In the genomic region with DNA sequence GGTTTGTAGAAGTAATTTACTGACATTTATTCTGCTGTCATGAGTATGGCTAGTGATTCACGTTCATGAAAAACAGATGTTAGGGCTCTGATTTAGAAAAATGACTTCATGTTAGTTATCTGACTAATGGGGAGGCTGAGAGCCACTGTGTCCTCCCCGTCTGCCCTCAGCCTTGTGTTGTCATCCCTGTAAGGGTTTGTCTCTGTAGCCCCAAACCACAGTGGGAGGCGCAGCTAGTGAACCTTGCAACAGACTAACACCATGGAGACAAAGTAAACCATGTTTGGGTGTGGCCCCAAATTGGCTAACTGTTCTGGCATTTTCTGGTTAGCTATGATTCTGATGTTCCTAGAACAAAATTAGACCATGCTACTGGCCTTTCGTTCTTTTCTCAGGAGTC, we compare ENCODE assay signal across 8 cellular contexts.
A peak's percentile ranks its signal among the peaks of the same experiment; 100 is the strongest.
DNase-seq lines count a peak whose midpoint lies in the region; ATAC-seq and TF ChIP-seq lines count a peak whose summit lies in the region.

No MANE protein-coding gene starts in this region.

- peak overlapping the region; percentile 99 to 100 (median 100) for H3K27ac Mint-ChIP-seq in naive B cell

- no peaks in the 10 kb centered on the region for H3K27me3 ChIP-seq in KMS-11 (ENCODE audit: insufficient read depth, low read depth)
- H3K27me3 ChIP-seq in suprapubic skin, result no peaks in the 10 kb centered on the region

- H3K36me3 ChIP-seq in KMS-11 (ENCODE audit: insufficient read depth), result no peaks in the 10 kb centered on the region
- no peaks in the 10 kb centered on the region for H3K36me3 ChIP-seq in suprapubic skin

- H2AFZ ChIP-seq in KMS-11 (ENCODE audit: low read depth), result no peak overlapping the region

- H3K4me2 ChIP-seq in KMS-11, result no peak overlapping the region

- peaks cover 49 to 59% (median 50%) of the 10 kb centered on the region in 3 donors for H3K4me1 Mint-ChIP-seq in naive B cell

- H3K4me1 ChIP-seq in KMS-11 (ENCODE audit: low read depth, poor library complexity, severe bottlenecking), result peaks cover 36% of the 10 kb centered on the region
- H3K4me1 ChIP-seq in suprapubic skin, result peaks cover 55% of the 10 kb centered on the region

- peaks cover 5% of the 10 kb centered on the region for H3K79me2 ChIP-seq in KMS-11 (ENCODE audit: insufficient read depth, low read depth)

- TF ChIP-seq POLR2A in suprapubic skin (IDR thresholded peaks at IDR 0.05), result no peak

- no peak for TF ChIP-seq EP300 in suprapubic skin (IDR thresholded peaks at IDR 0.05)

- H3K9ac ChIP-seq in KMS-11, result no peak overlapping the region

- H3K4me3 Mint-ChIP-seq in naive B cell, result peak overlapping the region; percentile 52 to 91 (median 80)

- ATAC-seq in GM21360 (IDR thresholded peaks at IDR 0.05; ENCODE audit: unreplicated experiment) (peak; percentile 44), naive B cell (ENCODE audit: low read depth in 2 of 2) (peak; percentile 78 to 82), GM18517 (IDR thresholded peaks at IDR 0.05; ENCODE audit: unreplicated experiment) (no peak)

- H3K9me3 ChIP-seq in suprapubic skin, result no peaks in the 10 kb centered on the region

- H3K9me3 Mint-ChIP-seq in naive B cell, result no peaks in the 10 kb centered on the region

- H3K4me3 ChIP-seq in KMS-11 (IDR thresholded peaks at IDR 0.05; ENCODE audit: insufficient read depth, low read depth, low read length) (no peak overlapping the region), suprapubic skin (no peak overlapping the region)

- no peaks in the 10 kb centered on the region for H4K20me1 ChIP-seq in KMS-11 (ENCODE audit: insufficient read depth)

- TF ChIP-seq CTCF in KMS-11 (conservative IDR thresholded peaks at IDR 0.05; ENCODE audit: low read depth, low read length) (no peak), suprapubic skin (IDR thresholded peaks at IDR 0.05) (no peak)

- no peaks in the 10 kb centered on the region for H3K27me3 Mint-ChIP-seq in naive B cell

- H3K36me3 Mint-ChIP-seq in naive B cell, result no peaks in the 10 kb centered on the region

- DNase-seq in activated CD4-positive, alpha-beta T cell treated with anti-CD3 and anti-CD28 coated beads, Interleukin-2, amount 50 U/mL, for 4 hours, result peak; percentile 80 to 84
- DNase-seq in effector CD4-positive, alpha-beta T cell, result peak; percentile 87
- DNase-seq in naive B cell, result peak; percentile 94
- peak; percentile 95 to 97 for DNase-seq in suprapubic skin (ENCODE audit: low spot score in 2 of 2)
- no peak for DNase-seq in SHP77 (lab: John Stamatoyannopoulos, UW)

- H3K27ac ChIP-seq in KMS-11 (peak overlapping the region; percentile 50), suprapubic skin (peak overlapping the region; percentile 94)

- WGBS in suprapubic skin, result 9% methylated on average over 4 of the region's 4 CpGs

Comparison
In these comparisons a context has a peak if more than half of its experiments do, and no peak if none do; other contexts are left out.
1. DNase-seq: peak in activated CD4-positive, alpha-beta T cell treated with anti-CD3 and anti-CD28 coated beads, Interleukin-2, amount 50 U/mL, for 4 hours (2 of 2), effector CD4-positive, alpha-beta T cell (single experiment), naive B cell (single experiment) and suprapubic skin (2 of 2); none in SHP77 (0 of 2).